In genomic region chr17:48592592-48592991, GRCh38 we compare ENCODE assay signal across 10 cellular contexts. TPM values are rescaled to one million over a fixed set of nuclear protein-coding genes. Genes with fewer than 3 reads are reported as not detected.
DNase-seq lines count a peak whose midpoint lies in the region; TF ChIP-seq lines count a peak whose summit lies in the region.
"Had no signal": no experiment of that assay in that cellular context is flagged by ENCODE, and none has a peak within 500 bp of the region (broad histone marks: within the 10 kb centered on the region; RNA-seq: fewer than 3 reads in every experiment).

No MANE protein-coding gene starts in this region.

- peaks cover 7% of the 10 kb centered on the region; the same call in 1 of the 2 replicates for H3K79me2 ChIP-seq in OCI-LY3 (ENCODE audit: low read length)

- TF ChIP-seq CTCF in OCI-LY3 (IDR thresholded peaks at IDR 0.05; ENCODE audit: low read depth, low read length) (no peak), progenitor cell of endocrine pancreas (IDR thresholded peaks at IDR 0.05; ENCODE audit: unreplicated experiment) (no peak)

- H3K27me3 Mint-ChIP-seq in progenitor cell of endocrine pancreas, result peaks cover 99% of the 10 kb centered on the region

- no peak overlapping the region for H3K27ac Mint-ChIP-seq in progenitor cell of endocrine pancreas

- peak overlapping the region; percentile 64 for H3K4me3 Mint-ChIP-seq in progenitor cell of endocrine pancreas (ENCODE audit: low read depth)

- H3K9me3 Mint-ChIP-seq in progenitor cell of endocrine pancreas (ENCODE audit: low read depth), result no peaks in the 10 kb centered on the region

- no peak for TF ChIP-seq POLR2A in erythroblast (IDR thresholded peaks at IDR 0.05; ENCODE audit: low read length)

- H3K4me1 Mint-ChIP-seq in progenitor cell of endocrine pancreas (ENCODE audit: low read depth), result peaks cover 3% of the 10 kb centered on the region

- H3K36me3 ChIP-seq in OCI-LY3 (replicated peaks; ENCODE audit: low read depth, low read length), result no peaks in the 10 kb centered on the region

- peaks cover 1% of the 10 kb centered on the region for H3K36me3 Mint-ChIP-seq in progenitor cell of endocrine pancreas (ENCODE audit: insufficient read depth)

- peak overlapping the region; percentile 68 for H3K4me3 ChIP-seq in OCI-LY3 (ENCODE audit: low read length)

- DNase-seq in DMS79 treated with DMSO at 0.1 percent for 48 hours (lab: John Stamatoyannopoulos, UW) (peak; percentile 46), DMS79 (lab: John Stamatoyannopoulos, UW) (no peak), erythroblast (lab: John Stamatoyannopoulos, UW) (peak; percentile 35 to 51), progenitor cell of endocrine pancreas (ENCODE audit: low spot score, unreplicated experiment) (no peak), GF-D8 (lab: John Stamatoyannopoulos, UW) (no peak), CD1c-positive myeloid dendritic cell (ENCODE audit: extremely low spot score) (no peak), C1 segment of cervical spinal cord (lab: John Stamatoyannopoulos, UW) (no peak)
- DNase-seq: NCI-H226, T1000 had no signal

- no peak overlapping the region for H3K27ac ChIP-seq in OCI-LY3 (ENCODE audit: low read length)

- no peak overlapping the region for H2AFZ ChIP-seq in OCI-LY3 (ENCODE audit: low read depth, low read length)

- H3K4me1 ChIP-seq in OCI-LY3 (ENCODE audit: low read length), result peaks cover 29% of the 10 kb centered on the region

- peak overlapping the region; percentile 80 for H3K4me2 ChIP-seq in OCI-LY3 (ENCODE audit: low read length)

- no peaks in the 10 kb centered on the region for H4K20me1 ChIP-seq in OCI-LY3 (ENCODE audit: insufficient read depth, low read length)

- peaks cover 32% of the 10 kb centered on the region for H3K27me3 ChIP-seq in OCI-LY3 (ENCODE audit: low read depth, low read length)

- 0 out of 2 replicates have a peak overlapping the region, but pooled peaks have one; percentile 21 for H3K9ac ChIP-seq in OCI-LY3 (ENCODE audit: low read length)

- no peaks in the 10 kb centered on the region for H3K9me3 ChIP-seq in OCI-LY3 (ENCODE audit: insufficient read depth, low read length)

RNA-seq across cellular contexts. Expression of gene HOXB5, which starts 1.0 kb away (rescaled TPM):
- 2.1 and 5.6 TPM in 2 replicates for total RNA-seq in progenitor cell of endocrine pancreas

RNA-seq across cellular contexts. Expression of gene HOXB3, which starts 2.6 kb away (rescaled TPM):
- 19.4 and 32.1 TPM in 2 replicates for total RNA-seq in progenitor cell of endocrine pancreas

RNA-seq across cellular contexts. Expression of gene HOXB6, which starts 12.2 kb away (rescaled TPM):
- 0.96 and 3.1 TPM in 2 replicates for total RNA-seq in progenitor cell of endocrine pancreas

RNA-seq across cellular contexts. Expression of gene HOXB4, which starts 14.4 kb away (rescaled TPM):
- 3.4 and 6.0 TPM in 2 replicates for total RNA-seq in progenitor cell of endocrine pancreas

RNA-seq across cellular contexts. Expression of gene HOXB7, which starts 18.2 kb away (rescaled TPM):
- 0.55 and 1.5 TPM in 2 replicates for total RNA-seq in progenitor cell of endocrine pancreas

Comparison
In these comparisons a context has a peak if more than half of its experiments do, and no peak if none do; other contexts are left out.
1. DNase-seq: peak in DMS79 treated with DMSO at 0.1 percent for 48 hours (single experiment) and erythroblast (2 of 2); none in DMS79 (single experiment), progenitor cell of endocrine pancreas (single experiment), GF-D8 (single experiment), CD1c-positive myeloid dendritic cell (single experiment) and C1 segment of cervical spinal cord (0 of 14).